In the genomic region with DNA sequence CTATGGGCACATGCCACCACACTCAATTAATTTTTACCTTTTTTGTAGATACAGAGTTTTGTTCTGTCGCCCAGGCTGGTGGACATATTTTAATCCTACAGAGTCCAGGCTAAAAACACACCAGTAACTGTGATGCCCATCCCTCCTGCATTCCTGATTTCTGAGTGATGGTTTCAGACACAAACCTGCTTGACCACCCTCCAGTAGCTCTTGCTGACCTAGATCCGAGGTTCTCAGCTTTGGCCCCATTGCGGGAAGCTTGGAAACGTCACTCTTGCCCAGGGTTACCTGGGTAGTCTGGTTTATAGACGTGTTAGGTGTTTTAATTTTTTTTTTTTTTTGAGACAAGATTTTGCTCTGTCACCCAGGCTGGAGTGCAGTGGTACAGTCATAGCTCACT, we compare ENCODE assay signal across 1 cellular context.
TF ChIP-seq lines count a peak whose summit lies in the region.

No MANE protein-coding gene starts in this region.

TF ChIP-seq in SK-N-SH treated with all-trans-retinoic acid at 6 μM for 48 hours, 23 proteins besides CTCF, POLR2A, EP300 and RAD21 (continued from another document):
- TF ChIP-seq, protein P1, sequence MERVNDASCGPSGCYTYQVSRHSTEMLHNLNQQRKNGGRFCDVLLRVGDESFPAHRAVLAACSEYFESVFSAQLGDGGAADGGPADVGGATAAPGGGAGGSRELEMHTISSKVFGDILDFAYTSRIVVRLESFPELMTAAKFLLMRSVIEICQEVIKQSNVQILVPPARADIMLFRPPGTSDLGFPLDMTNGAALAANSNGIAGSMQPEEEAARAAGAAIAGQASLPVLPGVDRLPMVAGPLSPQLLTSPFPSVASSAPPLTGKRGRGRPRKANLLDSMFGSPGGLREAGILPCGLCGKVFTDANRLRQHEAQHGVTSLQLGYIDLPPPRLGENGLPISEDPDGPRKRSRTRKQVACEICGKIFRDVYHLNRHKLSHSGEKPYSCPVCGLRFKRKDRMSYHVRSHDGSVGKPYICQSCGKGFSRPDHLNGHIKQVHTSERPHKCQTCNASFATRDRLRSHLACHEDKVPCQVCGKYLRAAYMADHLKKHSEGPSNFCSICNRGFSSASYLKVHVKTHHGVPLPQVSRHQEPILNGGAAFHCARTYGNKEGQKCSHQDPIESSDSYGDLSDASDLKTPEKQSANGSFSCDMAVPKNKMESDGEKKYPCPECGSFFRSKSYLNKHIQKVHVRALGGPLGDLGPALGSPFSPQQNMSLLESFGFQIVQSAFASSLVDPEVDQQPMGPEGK (CRISPR knock-in tag; IDR thresholded peaks at IDR 0.05; ENCODE audit: borderline replicate concordance), result no peak
- TF ChIP-seq TOX (CRISPR knock-in tag; IDR thresholded peaks at IDR 0.05; ENCODE audit: borderline replicate concordance), result no peak
- no peak for TF ChIP-seq ZNF565 (CRISPR knock-in tag; conservative IDR thresholded peaks at IDR 0.05; ENCODE audit: low read depth)
- no peak for TF ChIP-seq OSR1 (CRISPR knock-in tag; IDR thresholded peaks at IDR 0.05)
- no peak for TF ChIP-seq ZC3H10 (CRISPR knock-in tag; IDR thresholded peaks at IDR 0.05)
- TF ChIP-seq TCF4 (CRISPR knock-in tag; IDR thresholded peaks at IDR 0.05; ENCODE audit: borderline replicate concordance), result no peak
- no peak for TF ChIP-seq ZNF70 (CRISPR knock-in tag; IDR thresholded peaks at IDR 0.05)
- no peak for TF ChIP-seq GLIS3 (CRISPR knock-in tag; IDR thresholded peaks at IDR 0.05)
TF ChIP-seq in SK-N-SH treated with all-trans-retinoic acid at 6 μM for 48 hours: peak in this region for 0.
